Comparison of ENCODE assay signal across 8 cellular contexts in the genomic region with DNA sequence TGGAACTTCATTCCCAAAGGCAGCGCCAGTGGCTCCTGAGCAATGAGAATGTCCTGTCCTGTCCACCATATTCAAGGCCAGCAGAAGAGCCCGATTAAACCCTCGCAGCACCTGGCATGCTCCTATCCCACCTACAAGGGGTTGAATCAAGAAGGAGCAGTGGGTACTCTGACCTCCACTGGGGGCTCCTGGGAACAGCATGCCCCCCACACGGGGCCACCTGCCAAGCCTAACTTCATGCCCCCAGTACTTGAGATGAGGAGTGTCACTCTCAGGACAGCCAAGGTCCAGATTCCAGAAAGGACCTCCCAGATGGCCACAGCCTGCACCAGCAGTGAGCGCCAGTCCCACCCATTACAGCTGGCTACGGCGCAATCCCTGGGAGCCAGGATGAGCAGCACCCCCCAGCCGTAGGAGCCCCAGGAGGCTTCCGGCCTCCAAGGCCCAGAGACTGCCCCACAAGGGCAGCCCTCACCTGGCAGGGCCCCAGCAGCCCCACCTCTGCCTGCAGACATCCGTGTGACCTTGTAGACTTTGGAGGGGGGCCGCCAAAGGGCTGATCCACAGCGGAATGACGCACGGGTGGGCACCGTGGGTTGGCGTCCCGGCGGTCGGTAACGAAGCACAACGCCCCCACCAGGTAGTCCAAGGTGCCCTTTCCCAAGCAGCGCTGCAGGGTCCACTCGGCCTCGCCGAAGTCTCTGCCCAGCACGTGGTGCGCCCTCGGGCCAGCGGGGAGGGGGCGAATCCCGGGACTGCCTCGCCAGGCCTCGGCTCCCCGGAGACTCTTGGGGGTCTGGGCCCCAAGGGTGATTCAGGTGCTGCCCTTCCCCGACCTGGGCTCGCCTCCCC. TPM values are rescaled to one million over a fixed set of nuclear protein-coding genes. Genes with fewer than 3 reads are reported as not detected.
DNase-seq lines count a peak whose midpoint lies in the region; ATAC-seq and TF ChIP-seq lines count a peak whose summit lies in the region.

No MANE protein-coding gene starts in this region.

- no peak for DNase-seq in activated CD8-positive, alpha-beta memory T cell treated with anti-CD3 and anti-CD28 coated beads, Interleukin-2, amount 10 ng/mL, durations not matched to agents 7 days and 5 days
- DNase-seq in activated CD8-positive, alpha-beta memory T cell treated with anti-CD3 and anti-CD28 coated beads, Interleukin-2, amount 50 U/mL, for 4 hours, result no peak
- peak in 1 of 2 donors; percentile 69 for DNase-seq in ascending aorta (ENCODE audit: low spot score in 2 of 2)
- DNase-seq in right lobe of liver, result peak in 1 of 3 donors; percentile 69
- DNase-seq in tibial nerve (ENCODE audit: low spot score in 2 of 2), result no peak
- DNase-seq in NCI-H1417 (lab: John Stamatoyannopoulos, UW), result no peak

- H3K27ac ChIP-seq in ascending aorta, result peak overlapping the region; percentile 85 to 87
- H3K27ac ChIP-seq in right lobe of liver, result peak overlapping the region; percentile 93 to 96 (median 96)
- peak overlapping the region; percentile 93 to 97 (median 96) for H3K27ac ChIP-seq in tibial nerve

- no peaks in the 10 kb centered on the region for H3K27me3 Mint-ChIP-seq in activated CD8-positive, alpha-beta memory T cell treated with anti-CD3 and anti-CD28 coated beads, Interleukin-2, amount 10 ng/mL, durations not matched to agents 7 days and 5 days

- peaks cover 40% of the 10 kb centered on the region for H3K36me3 Mint-ChIP-seq in activated CD8-positive, alpha-beta memory T cell treated with anti-CD3 and anti-CD28 coated beads, Interleukin-2, amount 10 ng/mL, durations not matched to agents 7 days and 5 days

- TF ChIP-seq POLR2A in right lobe of liver (IDR thresholded peaks at IDR 0.05) (no peak), tibial nerve (IDR thresholded peaks at IDR 0.05) (no peak)

- no peak for ATAC-seq in activated CD8-positive, alpha-beta memory T cell treated with anti-CD3 and anti-CD28 coated beads, Interleukin-2, amount 10 ng/mL, durations not matched to agents 7 days and 5 days
- ATAC-seq in right lobe of liver (no peak), HG02610 (IDR thresholded peaks at IDR 0.05; ENCODE audit: unreplicated experiment) (no peak), GM19463 (IDR thresholded peaks at IDR 0.05; ENCODE audit: unreplicated experiment) (no peak)

- H3K27ac Mint-ChIP-seq in activated CD8-positive, alpha-beta memory T cell treated with anti-CD3 and anti-CD28 coated beads, Interleukin-2, amount 10 ng/mL, durations not matched to agents 7 days and 5 days, result peak overlapping the region; percentile 99

- peak overlapping the region; percentile 59 to 65 for H3K4me3 ChIP-seq in ascending aorta
- H3K4me3 ChIP-seq in right lobe of liver, result peak overlapping the region; percentile 68 to 78 (median 76)
- peak overlapping the region; percentile 51 to 85 (median 56) for H3K4me3 ChIP-seq in tibial nerve

- TF ChIP-seq EP300 in tibial nerve (IDR thresholded peaks at IDR 0.05), result no peak

- 75% methylated on average over 6 of the region's 36 CpGs for WGBS in right lobe of liver (ENCODE audit: insufficient coverage, low coverage, low lambda C conversion rate, missing lambda C conversion rate)
- 74 to 89% methylated on average over 23 to 35 of the region's 36 CpGs for WGBS in tibial nerve, 2 donors

- no peaks in the 10 kb centered on the region for H3K9me3 Mint-ChIP-seq in activated CD8-positive, alpha-beta memory T cell treated with anti-CD3 and anti-CD28 coated beads, Interleukin-2, amount 10 ng/mL, durations not matched to agents 7 days and 5 days (ENCODE audit: low read depth)

- H3K27me3 ChIP-seq in ascending aorta (no peaks in the 10 kb centered on the region), right lobe of liver (no peaks in the 10 kb centered on the region), tibial nerve (no peaks in the 10 kb centered on the region)

- TF ChIP-seq CTCF in ascending aorta (IDR thresholded peaks at IDR 0.05) (no peak), right lobe of liver (IDR thresholded peaks at IDR 0.05) (no peak), tibial nerve (IDR thresholded peaks at IDR 0.05) (no peak)

- H3K9me3 ChIP-seq in ascending aorta (no peaks in the 10 kb centered on the region), right lobe of liver (no peaks in the 10 kb centered on the region), tibial nerve (no peaks in the 10 kb centered on the region)

- H3K4me1 ChIP-seq in ascending aorta, result peaks cover 25 to 37% of the 10 kb centered on the region in 2 donors
- H3K4me1 ChIP-seq in right lobe of liver, result peaks cover 0 to 37% (median 16%) of the 10 kb centered on the region in 4 donors
- peaks cover 0 to 76% (median 47%) of the 10 kb centered on the region in 4 donors for H3K4me1 ChIP-seq in tibial nerve

- CTCF ChIA-PET in activated CD8-positive, alpha-beta memory T cell treated with anti-CD3 and anti-CD28 coated beads, Interleukin-2, amount 10 ng/mL, durations not matched to agents 7 days and 5 days (lab: Charles Lee), result interaction anchor here (1.0 to 9.7 kb wide), 4 partner anchors 7 to 104 kb away, joined by 3 to 81 read pairs (median 22); a partner anchor contains a TSS

- intact Hi-C loops in ascending aorta (cut with DNase I), result loop anchor here (1.0 to 10.0 kb wide), 2 partner anchors 10 to 592 kb away; a partner anchor contains a TSS
- intact Hi-C loops in right lobe of liver (cut with DNase I), result no loop called here

- peak overlapping the region; percentile 84 for H3K4me3 Mint-ChIP-seq in activated CD8-positive, alpha-beta memory T cell treated with anti-CD3 and anti-CD28 coated beads, Interleukin-2, amount 10 ng/mL, durations not matched to agents 7 days and 5 days

- peaks cover 13 to 14% of the 10 kb centered on the region in 2 donors for H3K36me3 ChIP-seq in ascending aorta
- H3K36me3 ChIP-seq in right lobe of liver, result peaks cover 5 to 20% (median 9%) of the 10 kb centered on the region in 4 donors
- H3K36me3 ChIP-seq in tibial nerve, result peaks cover 4 to 50% (median 6%) of the 10 kb centered on the region in 3 donors

- peaks cover 70% of the 10 kb centered on the region for H3K4me1 Mint-ChIP-seq in activated CD8-positive, alpha-beta memory T cell treated with anti-CD3 and anti-CD28 coated beads, Interleukin-2, amount 10 ng/mL, durations not matched to agents 7 days and 5 days

RNA-seq across cellular contexts. Expression of a gene that starts 1.0 kb away (rescaled TPM):
- total RNA-seq in activated CD8-positive, alpha-beta memory T cell treated with anti-CD3 and anti-CD28 coated beads, Interleukin-2, amount 10 ng/mL, durations not matched to agents 7 days and 5 days, result 10 to 100 TPM; 57.6 to 76.9 TPM
- total RNA-seq in ascending aorta (157 TPM), right lobe of liver (100 to 1,000 TPM in 2 of 6 experiments, 10 to 100 TPM in 4; 54.2 to 199 (median 63.3) TPM), tibial nerve (100 to 1,000 TPM in 1 of 4 donors, 10 to 100 TPM in 3; 58.3 to 102 (median 66.2) TPM)

RNA-seq across cellular contexts. Expression of a gene that starts 3.2 kb away (rescaled TPM):
- 10 to 100 TPM in 1 of 2 experiments, 1 to 10 TPM in 1; 10.0 to 26.7 TPM for total RNA-seq in activated CD8-positive, alpha-beta memory T cell treated with anti-CD3 and anti-CD28 coated beads, Interleukin-2, amount 10 ng/mL, durations not matched to agents 7 days and 5 days
- 151 TPM for total RNA-seq in ascending aorta
- 100 to 1,000 TPM in 1 of 6 experiments, 10 to 100 TPM in 5; 31.6 to 179 (median 51.1) TPM for total RNA-seq in right lobe of liver
- 10 to 100 TPM; 19.3 to 65.7 (median 34.2) TPM for total RNA-seq in tibial nerve

RNA-seq across cellular contexts. Expression of a gene that starts 7.3 kb away (rescaled TPM):
- under 1 TPM; 0.21 to 0.35 TPM for total RNA-seq in activated CD8-positive, alpha-beta memory T cell treated with anti-CD3 and anti-CD28 coated beads, Interleukin-2, amount 10 ng/mL, durations not matched to agents 7 days and 5 days
- not detected for total RNA-seq in ascending aorta
- not detected for total RNA-seq in right lobe of liver
- total RNA-seq in tibial nerve, result 1 to 10 TPM; 3.1 to 6.9 (median 5.0) TPM

RNA-seq across cellular contexts. Expression of a gene that starts 20.9 kb away (rescaled TPM):
- total RNA-seq in activated CD8-positive, alpha-beta memory T cell treated with anti-CD3 and anti-CD28 coated beads, Interleukin-2, amount 10 ng/mL, durations not matched to agents 7 days and 5 days, result 10 to 100 TPM; 55.7 to 70.9 TPM
- 92.0 TPM for total RNA-seq in ascending aorta
- 10 to 100 TPM; 12.3 to 33.9 (median 15.1) TPM for total RNA-seq in right lobe of liver
- total RNA-seq in tibial nerve, result 10 to 100 TPM; 54.3 to 75.4 (median 59.0) TPM

RNA-seq across cellular contexts. Expression of a gene that starts 24.1 kb away (rescaled TPM):
- total RNA-seq in activated CD8-positive, alpha-beta memory T cell treated with anti-CD3 and anti-CD28 coated beads, Interleukin-2, amount 10 ng/mL, durations not matched to agents 7 days and 5 days, result 1 to 10 TPM; 2.2 to 2.5 TPM
- total RNA-seq in ascending aorta (17.5 TPM), right lobe of liver (10 to 100 TPM in 2 of 6 experiments, 1 to 10 TPM in 4; 4.3 to 13.0 (median 6.2) TPM), tibial nerve (10 to 100 TPM; 44.7 to 93.3 (median 64.7) TPM)
